ENCODE assay signal across 1 cellular context in genomic region chr12:113466770-113467153, GRCh38.
TF ChIP-seq lines count a peak whose summit lies in the region.

No MANE protein-coding gene starts in this region.

TF ChIP-seq in IMR-90, 13 proteins besides CTCF, POLR2A, EP300 and RAD21 (continued from another document):
- TF ChIP-seq ELK1 (IDR thresholded peaks at IDR 0.05; ENCODE audit: borderline replicate concordance, low read depth, low read length) (no peak), CEBPB (IDR thresholded peaks at IDR 0.05; ENCODE audit: low read depth, low read length) (no peak)
